Comparison of ENCODE assay signal across 13 cellular contexts in genomic region chrX:148647666-148648065, GRCh38.
"Had no signal": no experiment of that assay in that cellular context is flagged by ENCODE, and none has a peak within 500 bp of the region (broad histone marks: within the 10 kb centered on the region; RNA-seq: fewer than 3 reads in every experiment).

No MANE protein-coding gene starts in this region.

- H3K36me3 ChIP-seq: gastrocnemius medialis, heart left ventricle, left lung, right atrium auricular region, tibial nerve had no signal

- H3K4me3 ChIP-seq: gastrocnemius medialis, heart left ventricle, left lung, right atrium auricular region, tibial nerve had no signal

- DNase-seq: activated CD4-positive, alpha-beta T cell treated with anti-CD3 and anti-CD28 coated beads, Interleukin-2, amount 50 U/mL, for 48 hours; activated gamma-delta T cell treated with Interleukin-2 at 50 U/mL for 16 hours; activated T-cell treated with anti-CD3 and anti-CD28 coated beads for 4 hours; cerebellar nuclear complex; cortex of kidney; gastrocnemius medialis; heart left ventricle; left lung; stimulated activated CD4-positive, alpha-beta T cell treated with anti-CD3 and anti-CD28 coated beads, Interleukin-2, amount 100 ng/mL, for 24 hours; stimulated activated naive CD4-positive, alpha-beta T cell treated with Interleukin-2 at 50 U/mL for 16 hours had no signal

- H3K27me3 ChIP-seq: gastrocnemius medialis, heart left ventricle, left lung, right atrium auricular region, tibial nerve had no signal

- ATAC-seq: esophagus mucosa, gastrocnemius medialis, heart left ventricle, left lung had no signal

- H3K9me3 ChIP-seq: gastrocnemius medialis, heart left ventricle, left lung, right atrium auricular region, tibial nerve had no signal

- H3K4me1 ChIP-seq: gastrocnemius medialis, heart left ventricle, left lung, right atrium auricular region, tibial nerve had no signal

- H3K27ac ChIP-seq: gastrocnemius medialis, heart left ventricle, right atrium auricular region, tibial nerve had no signal
